Comparison of ENCODE assay signal across 25 cellular contexts in the genomic region with DNA sequence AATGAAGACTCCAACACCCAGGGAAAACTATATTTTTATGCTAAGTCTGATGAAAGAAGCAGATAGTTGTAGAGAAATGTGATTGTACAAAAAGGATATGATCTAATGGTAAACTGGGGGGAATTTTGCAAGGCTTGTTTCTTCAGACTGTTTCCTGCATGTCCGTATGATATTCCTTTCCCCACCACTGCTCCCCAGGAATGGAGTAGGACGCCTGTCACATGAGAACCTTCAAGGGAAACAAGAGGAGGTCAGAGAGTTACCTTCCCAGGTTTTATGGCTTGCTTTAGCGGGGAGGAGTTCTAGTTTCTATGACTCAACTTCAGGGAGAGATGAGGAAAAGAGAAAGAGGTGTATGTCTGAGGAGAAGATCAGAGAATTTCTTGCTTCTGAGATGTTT. TPM values are rescaled to one million over a fixed set of nuclear protein-coding genes. Genes with fewer than 3 reads are reported as not detected.
A peak's percentile ranks its signal among the peaks of the same experiment; 100 is the strongest.
DNase-seq lines count a peak whose midpoint lies in the region; FAIRE-seq and TF ChIP-seq lines count a peak whose summit lies in the region.
"Had no signal": no experiment of that assay in that cellular context is flagged by ENCODE, and none has a peak within 500 bp of the region (broad histone marks: within the 10 kb centered on the region; RNA-seq: fewer than 3 reads in every experiment).

No MANE protein-coding gene starts in this region.

- no peaks in the 10 kb centered on the region for H3K9me3 ChIP-seq in A673 (ENCODE audit: low read depth, low read length, poor library complexity, severe bottlenecking)

- H3K27me3 ChIP-seq in A673 (replicated peaks; ENCODE audit: insufficient read depth, low read depth, low read length, poor library complexity): no peaks in the 10 kb centered on the region

- FAIRE-seq in RCC 7860 (lab: Jason Lieb, UNC) (no peak), urothelium cell line (lab: Jason Lieb, UNC) (peak; percentile 20)
- FAIRE-seq: GM18507 had no signal

- intact Hi-C loops in A673 (cut with micrococcal nuclease; ENCODE audit: unreplicated experiment): no loop called here

- no peak for TF ChIP-seq CTCF in epithelial cell of proximal tubule (conservative IDR thresholded peaks at IDR 0.05; ENCODE audit: low read depth, low read length)
- TF ChIP-seq CTCF in GM10266 (IDR thresholded peaks at IDR 0.05; ENCODE audit: control insufficient read depth, insufficient read depth, low read depth, missing control alignments): no peak
- TF ChIP-seq CTCF in A673 (conservative IDR thresholded peaks at IDR 0.05; ENCODE audit: low read depth, low read length): no peak

- H3K4me3 ChIP-seq in epithelial cell of proximal tubule (ENCODE audit: low read depth, low read length) (no peak overlapping the region), A673 (ENCODE audit: low read depth, low read length, poor library complexity, severe bottlenecking) (no peak overlapping the region)
- H3K4me3 ChIP-seq: GM23248 had no signal

- POLR2A ChIA-PET in A673 (lab: Charles Lee; ENCODE audit: low non-redundant PET): no interaction called here

- H3K36me3 ChIP-seq in A673 (ENCODE audit: insufficient read depth, low read length, poor library complexity, severe bottlenecking): no peaks in the 10 kb centered on the region

- no TSS peak for BruUV-seq in A673 (replicated peaks; lab: Mats Ljungman, UMichigan)

- H3K27ac ChIP-seq in A673 (ENCODE audit: low read depth, low read length, poor library complexity, severe bottlenecking): no peak overlapping the region
- H3K27ac ChIP-seq: C4-2B, GM23248, RWPE1 had no signal

- CTCF ChIA-PET in A673 (lab: Charles Lee): no interaction called here

- DNase-seq in RCC 7860 (ENCODE audit: low spot score) (peak; percentile 60), epithelial cell of proximal tubule (ENCODE audit: low read depth) (peak; percentile 75), kidney tubule cell (ENCODE audit: low spot score) (peak; percentile 98), urothelium cell line (ENCODE audit: low spot score) (no peak), GM10266 (ENCODE audit: extremely low spot score) (no peak), COLO668 (lab: John Stamatoyannopoulos, UW; ENCODE audit: unreplicated experiment) (no peak), A673 (ENCODE audit: low spot score) (no peak)
- DNase-seq: CD8-positive, alpha-beta T cell; GM23248; H9; KBM-7; MV-4-11; NCI-H1105; NCI-H1436 treated with DMSO at 0.1 percent for 48 hours; NCI-H2029; NCI-H446; NCI-H524 treated with DMSO at 0.1 percent for 48 hours; NCI-H774; SHP77 treated with DMSO at 0.1 percent for 48 hours had no signal

- H3K4me1 ChIP-seq in A673 (ENCODE audit: insufficient read depth, low read length, poor library complexity, severe bottlenecking): peaks cover 22% of the 10 kb centered on the region

RNA-seq across cellular contexts. Expression of a gene that starts 16.4 kb away (rescaled TPM):
- total RNA-seq in epithelial cell of proximal tubule (not detected in 2 replicates), A673 (2021) (0.21 and 0.31 TPM in 2 replicates)
- total RNA-seq: B cell; CD8-positive, alpha-beta T cell; GM23248; LHCN-M2; MCF 10A had no signal

Comparison
In these comparisons a context has a peak if more than half of its experiments do, and no peak if none do; other contexts are left out.
1. DNase-seq: peak in RCC 7860 (single experiment), epithelial cell of proximal tubule (single experiment) and kidney tubule cell (single experiment); none in urothelium cell line (single experiment), GM10266 (single experiment), COLO668 (single experiment) and A673 (single experiment).